Comparison of ENCODE assay signal across 17 cellular contexts in genomic region chr7:40676220-40676619, GRCh38.
A peak's percentile ranks its signal among the peaks of the same experiment; 100 is the strongest.
DNase-seq lines count a peak whose midpoint lies in the region; ATAC-seq and TF ChIP-seq lines count a peak whose summit lies in the region.
"Had no signal": no experiment of that assay in that cellular context is flagged by ENCODE, and none has a peak within 500 bp of the region (broad histone marks: within the 10 kb centered on the region; RNA-seq: fewer than 3 reads in every experiment).

No MANE protein-coding gene starts in this region.

- ATAC-seq in RWPE2 (ENCODE audit: low read depth) (peak; percentile 54; the same call in 2 of the 3 replicates), GM18873 (IDR thresholded peaks at IDR 0.05; ENCODE audit: low FRiP score, unreplicated experiment) (no peak)
- no peak for ATAC-seq in activated CD8-positive, alpha-beta T cell treated with anti-CD3 and anti-CD28 coated beads for 36 hours
- ATAC-seq: A549 had no signal

- no peak for TF ChIP-seq CTCF in MCF 10A (IDR thresholded peaks at IDR 0.05; ENCODE audit: unreplicated experiment)
- TF ChIP-seq CTCF in mammary epithelial cell (conservative IDR thresholded peaks at IDR 0.05 in 1 of 2, IDR thresholded peaks at IDR 0.05 in 1 of 2; ENCODE audit: extremely low read depth in 1 of 2, insufficient read depth in 1 of 2, low read depth in 1 of 2, low read length in 2 of 2) = no peak
- no peak for TF ChIP-seq CTCF in RWPE2 (IDR thresholded peaks at IDR 0.05; ENCODE audit: poor library complexity, severe bottlenecking)
- no peak for TF ChIP-seq CTCF in epithelial cell of esophagus (IDR thresholded peaks at IDR 0.05; ENCODE audit: insufficient read depth, low read depth, low read length, missing control alignments)
- TF ChIP-seq CTCF in activated CD8-positive, alpha-beta T cell treated with anti-CD3 and anti-CD28 coated beads for 36 hours (IDR thresholded peaks at IDR 0.05) = no peak

- BruUV-seq in MCF 10A (replicated peaks; lab: Mats Ljungman, UMichigan) = no TSS peak
- BruUV-seq in mammary epithelial cell (replicated peaks; lab: Mats Ljungman, UMichigan) = no TSS peak

- DNase-seq in MCF 10A (ENCODE audit: unreplicated experiment) (peak; percentile 20), mammary epithelial cell (no peak), RWPE2 (ENCODE audit: low spot score) (no peak), epithelial cell of esophagus (ENCODE audit: low read depth) (peak; percentile 31), COR-L47 (lab: John Stamatoyannopoulos, UW) (no peak)
- no peak for DNase-seq in activated CD8-positive, alpha-beta T cell treated with anti-CD3 and anti-CD28 coated beads for 36 hours
- DNase-seq: AML-193; CD4-positive, alpha-beta T cell; DMS153; DMS79; GDM1 had no signal

- 93% methylated on average over 6 of the region's 6 CpGs for WGBS in mammary epithelial cell (ENCODE audit: low coverage, missing lambda C conversion rate)

- H4K20me1 ChIP-seq in mammary epithelial cell (ENCODE audit: insufficient read depth, low read length) = no peaks in the 10 kb centered on the region

- no peak overlapping the region for H3K4me3 Mint-ChIP-seq in MCF 10A (ENCODE audit: unreplicated experiment)
- H3K4me3 Mint-ChIP-seq in activated CD8-positive, alpha-beta T cell treated with anti-CD3 and anti-CD28 coated beads for 36 hours = no peak overlapping the region
- H3K4me3 Mint-ChIP-seq: CD4-positive, alpha-beta T cell had no signal

- POLR2A ChIA-PET in MCF 10A (lab: Yijun Ruan, JAX) = no interaction called here
- POLR2A ChIA-PET in activated CD8-positive, alpha-beta T cell treated with anti-CD3 and anti-CD28 coated beads for 36 hours (lab: Charles Lee) = no interaction called here

- H3K36me3 Mint-ChIP-seq in MCF 10A (ENCODE audit: insufficient read depth, unreplicated experiment) = no peaks in the 10 kb centered on the region
- no peaks in the 10 kb centered on the region for H3K36me3 Mint-ChIP-seq in activated CD8-positive, alpha-beta T cell treated with anti-CD3 and anti-CD28 coated beads for 36 hours (ENCODE audit: low read depth)

- no peak overlapping the region for H3K9ac ChIP-seq in mammary epithelial cell (ENCODE audit: insufficient read depth, low read length)

- H3K4me3 ChIP-seq in mammary epithelial cell (replicated peaks in 1 of 3; ENCODE audit: insufficient read depth in 1 of 3, low read depth in 2 of 3, low read length in 3 of 3) (no peak overlapping the region), RWPE2 (ENCODE audit: severe bottlenecking) (no peak overlapping the region), epithelial cell of esophagus (ENCODE audit: low read length) (no peak overlapping the region)
- H3K4me3 ChIP-seq: A549, HAP-1 had no signal

- dilution Hi-C loops in mammary epithelial cell (cut with HindIII; ENCODE audit: low sequenced_read_pairs) = no loop called here

- CTCF ChIA-PET in MCF 10A (lab: Yijun Ruan, JAX) (no interaction called here), mammary epithelial cell (lab: Charles Lee; ENCODE audit: low non-redundant PET) (no interaction called here)
- CTCF ChIA-PET in activated CD8-positive, alpha-beta T cell treated with anti-CD3 and anti-CD28 coated beads for 36 hours (lab: Charles Lee) = interaction anchor here (1.1 kb wide), 2 partner anchors 11 to 48 kb away, joined by 3 to 4 read pairs; no protein-coding TSS in a partner anchor

- no peak overlapping the region for H3K27ac Mint-ChIP-seq in MCF 10A (ENCODE audit: low read depth, unreplicated experiment)
- H3K27ac Mint-ChIP-seq in activated CD8-positive, alpha-beta T cell treated with anti-CD3 and anti-CD28 coated beads for 36 hours = no peak overlapping the region
- H3K27ac Mint-ChIP-seq: CD4-positive, alpha-beta T cell had no signal

- H3K27me3 ChIP-seq in mammary epithelial cell (ENCODE audit: insufficient read depth, low read length) = no peaks in the 10 kb centered on the region
- no peaks in the 10 kb centered on the region for H3K27me3 ChIP-seq in RWPE2 (ENCODE audit: insufficient read depth, poor library complexity, severe bottlenecking)

- peaks cover 16% of the 10 kb centered on the region for H3K4me1 Mint-ChIP-seq in MCF 10A (ENCODE audit: insufficient read depth, unreplicated experiment)
- peaks cover 13% of the 10 kb centered on the region for H3K4me1 Mint-ChIP-seq in activated CD8-positive, alpha-beta T cell treated with anti-CD3 and anti-CD28 coated beads for 36 hours (ENCODE audit: low read depth)

- intact Hi-C loops in MCF 10A (cut with micrococcal nuclease) (no loop called here), mammary epithelial cell (cut with micrococcal nuclease) (no loop called here)
- intact Hi-C loops in activated CD8-positive, alpha-beta T cell treated with anti-CD3 and anti-CD28 coated beads for 36 hours (cut with micrococcal nuclease) = no loop called here

- H3K36me3 ChIP-seq in mammary epithelial cell (ENCODE audit: insufficient read depth, low read length) = no peaks in the 10 kb centered on the region
- H3K36me3 ChIP-seq in RWPE2 (ENCODE audit: low read depth) = no peaks in the 10 kb centered on the region
- H3K36me3 ChIP-seq: HAP-1 had no signal

- in situ Hi-C loops in mammary epithelial cell (cut with MboI; ENCODE audit: low sequenced_read_pairs in 2 of 2) = no loop called here

- no peaks in the 10 kb centered on the region for H3K79me2 ChIP-seq in mammary epithelial cell (ENCODE audit: insufficient read depth, low read length)

- no peak overlapping the region for H3K4me2 ChIP-seq in mammary epithelial cell (ENCODE audit: insufficient read depth, low read depth, low read length)
- H3K4me2 ChIP-seq: A549 had no signal

- H3K9me3 Mint-ChIP-seq in MCF 10A (ENCODE audit: unreplicated experiment) = no peaks in the 10 kb centered on the region
- H3K9me3 Mint-ChIP-seq in activated CD8-positive, alpha-beta T cell treated with anti-CD3 and anti-CD28 coated beads for 36 hours = no peaks in the 10 kb centered on the region
- H3K9me3 Mint-ChIP-seq: CD4-positive, alpha-beta T cell had no signal

- H3K27ac ChIP-seq in mammary epithelial cell (ENCODE audit: insufficient read depth, low read depth, low read length) (no peak overlapping the region), RWPE2 (ENCODE audit: poor library complexity, severe bottlenecking) (no peak overlapping the region)
- H3K27ac ChIP-seq: 22Rv1, A549, C4-2B, HL-60 had no signal

- no peak overlapping the region for H2AFZ ChIP-seq in mammary epithelial cell (ENCODE audit: low read depth, low read length)

- H3K4me1 ChIP-seq in mammary epithelial cell (ENCODE audit: insufficient read depth, low read length) (peaks cover 33% of the 10 kb centered on the region), RWPE2 (ENCODE audit: insufficient read depth, poor library complexity, severe bottlenecking) (peaks cover 20% of the 10 kb centered on the region)
- H3K4me1 ChIP-seq: A549, HAP-1 had no signal

- H3K9me3 ChIP-seq in mammary epithelial cell (replicated peaks; ENCODE audit: insufficient read depth, low read length) = no peaks in the 10 kb centered on the region
- H3K9me3 ChIP-seq in RWPE2 (ENCODE audit: severe bottlenecking) = no peaks in the 10 kb centered on the region
- H3K9me3 ChIP-seq: A549, HAP-1 had no signal

- no peaks in the 10 kb centered on the region for H3K27me3 Mint-ChIP-seq in MCF 10A (ENCODE audit: insufficient read depth, unreplicated experiment)
- H3K27me3 Mint-ChIP-seq in activated CD8-positive, alpha-beta T cell treated with anti-CD3 and anti-CD28 coated beads for 36 hours = no peaks in the 10 kb centered on the region
- H3K27me3 Mint-ChIP-seq: CD4-positive, alpha-beta T cell had no signal

Comparison
In these comparisons a context has a peak if more than half of its experiments do, and no peak if none do; other contexts are left out.
1. DNase-seq: peak in MCF 10A (single experiment) and epithelial cell of esophagus (single experiment); none in mammary epithelial cell (single experiment), RWPE2 (single experiment), COR-L47 (single experiment) and activated CD8-positive, alpha-beta T cell treated with anti-CD3 and anti-CD28 coated beads for 36 hours (single experiment).